ENCODE assay signal across 8 cellular contexts in genomic region chr1:20696397-20697333, GRCh38. TPM values are rescaled to one million over a fixed set of nuclear protein-coding genes. Genes with fewer than 3 reads are reported as not detected.
DNase-seq lines count a peak whose midpoint lies in the region; ATAC-seq, FAIRE-seq and TF ChIP-seq lines count a peak whose summit lies in the region.

No MANE protein-coding gene starts in this region.

- no peaks in the 10 kb centered on the region for H3K36me3 ChIP-seq in small intestine (ENCODE audit: control insufficient read depth in 2 of 2, insufficient read depth in 2 of 2, low read length in 2 of 2)

- 3 to 4% (median 3%) methylated on average over 40 to 46 of the region's 46 CpGs for WGBS in small intestine, 3 donors

- DNase-seq in GDM1 (lab: John Stamatoyannopoulos, UW), result peak; percentile 50
- DNase-seq in NCI-H226, result peak; percentile 93
- peak; percentile 54 to 63 (median 54) for DNase-seq in activated CD4-positive, CD25-positive, alpha-beta regulatory T cell (lab: John Stamatoyannopoulos, UW)
- peak; percentile 86 to 97 for DNase-seq in cardiac fibroblast (ENCODE audit: low read depth in 2 of 2)
- DNase-seq in inferior parietal cortex (ENCODE audit: extremely low spot score), result peak; percentile 83
- DNase-seq in small intestine, result peak; percentile 75

- H3K9me3 ChIP-seq in small intestine (ENCODE audit: control insufficient read depth, low read depth), result no peaks in the 10 kb centered on the region

- FAIRE-seq in small intestine (lab: Jason Lieb, UNC), result no peak

- H3K27me3 ChIP-seq in small intestine (ENCODE audit: control insufficient read depth in 2 of 2, insufficient read depth in 2 of 2, low read length in 2 of 2), result no peaks in the 10 kb centered on the region

- ATAC-seq in HG03095 (IDR thresholded peaks at IDR 0.05; ENCODE audit: unreplicated experiment) (peak; percentile 65), HG02884 (IDR thresholded peaks at IDR 0.05; ENCODE audit: unreplicated experiment) (no peak)

- H3K4me3 ChIP-seq in cardiac fibroblast (replicated peaks in 1 of 2; ENCODE audit: low read depth in 2 of 2, low read length in 2 of 2), result peak overlapping the region; percentile 56 to 60
- H3K4me3 ChIP-seq in small intestine (ENCODE audit: low read depth in 1 of 2, low read length in 2 of 2), result peak overlapping the region in 1 of 2 donors; percentile 65

- TF ChIP-seq CTCF in cardiac fibroblast (IDR thresholded peaks at IDR 0.05; ENCODE audit: low read depth, low read length), result peak; percentile 91

- peak overlapping the region in 1 of 2 donors; percentile 56 for H3K27ac ChIP-seq in small intestine (ENCODE audit: low read depth in 1 of 2, low read length in 1 of 2)

- peaks cover 0 to 4% of the 10 kb centered on the region in 2 donors for H3K4me1 ChIP-seq in small intestine (ENCODE audit: control insufficient read depth in 2 of 2, insufficient read depth in 1 of 2, low read depth in 1 of 2, low read length in 1 of 2)

RNA-seq across cellular contexts. Expression of gene KIF17, which starts 21.1 kb away (rescaled TPM):
- 1 to 10 TPM; 2.2 to 2.7 (median 2.7) TPM for polyA plus RNA-seq in small intestine

RNA-seq across cellular contexts. Expression of gene DDOST, which starts 35.5 kb away (rescaled TPM):
- 100 to 1,000 TPM in 1 of 3 donors, 10 to 100 TPM in 2; 64.2 to 280 (median 89.7) TPM for polyA plus RNA-seq in small intestine

RNA-seq across cellular contexts. Expression of gene SH2D5, which starts 35.8 kb away (rescaled TPM):
- 1 to 10 TPM in 1 of 3 donors, under 1 TPM in 2; 0.07 to 1.1 (median 0.22) TPM for polyA plus RNA-seq in small intestine
